In the genomic region with DNA sequence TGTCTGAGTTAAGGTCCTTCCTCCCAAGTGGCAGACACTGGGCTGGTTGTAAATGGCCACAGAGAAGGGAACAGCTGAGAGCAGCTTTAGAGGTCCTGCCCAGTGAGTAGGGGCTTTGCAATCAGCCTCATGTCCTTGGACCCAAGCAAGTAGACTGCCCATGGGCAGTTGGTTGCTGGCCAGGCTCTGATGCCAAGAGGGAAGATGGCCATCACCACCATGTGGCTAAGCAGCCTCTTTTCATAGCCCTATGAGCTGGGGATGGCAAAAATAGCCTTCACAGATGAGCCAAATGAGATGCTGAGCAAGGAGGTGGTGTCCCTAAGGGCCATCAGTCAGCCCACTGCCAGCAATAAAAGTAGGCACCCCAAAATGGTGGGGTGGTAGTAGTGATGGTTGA, we compare ENCODE assay signal across 26 cellular contexts. TPM values are rescaled to one million over a fixed set of nuclear protein-coding genes. Genes with fewer than 3 reads are reported as not detected.
"Had no signal": no experiment of that assay in that cellular context is flagged by ENCODE, and none has a peak within 500 bp of the region (broad histone marks: within the 10 kb centered on the region; RNA-seq: fewer than 3 reads in every experiment).

No MANE protein-coding gene starts in this region.

- H3K4me3 Mint-ChIP-seq: mesothelial cell of epicardium; nephron progenitor cell; stimulated activated memory B cell treated with anti-CD40 and anti-IgM and Interleukin-4, amounts not matched to agents 10 μg/mL and 1 μg/mL and 100 μg/mL, for 72 hours; stimulated activated naive CD8-positive, alpha-beta T cell treated with anti-CD3 and anti-CD28 coated beads, Interleukin-15, amount 100 ng/mL, for 72 hours had no signal

- H3K4me2 ChIP-seq: smooth muscle cell had no signal

- H3K4me3 ChIP-seq: left lung, lower lobe of right lung, pancreas, psoas muscle, right lobe of liver, smooth muscle cell, tibial nerve, vagina had no signal

- H3K27ac Mint-ChIP-seq: mesothelial cell of epicardium; naive B cell; natural killer cell; nephron progenitor cell; stimulated activated memory B cell treated with anti-CD40 and anti-IgM and Interleukin-4, amounts not matched to agents 10 μg/mL and 1 μg/mL and 100 μg/mL, for 72 hours; stimulated activated naive CD8-positive, alpha-beta T cell treated with anti-CD3 and anti-CD28 coated beads, Interleukin-15, amount 100 ng/mL, for 72 hours; type B pancreatic cell had no signal

- H3K36me3 Mint-ChIP-seq: mesothelial cell of epicardium; natural killer cell; stimulated activated memory B cell treated with anti-CD40 and anti-IgM and Interleukin-4, amounts not matched to agents 10 μg/mL and 1 μg/mL and 100 μg/mL, for 72 hours; type B pancreatic cell had no signal

- H3K9me3 ChIP-seq: left lung, lower lobe of right lung, pancreas, psoas muscle, right lobe of liver, tibial nerve, vagina had no signal

- H3K36me3 ChIP-seq: left lung, lower lobe of right lung, pancreas, right lobe of liver, tibial nerve, vagina had no signal

- DNase-seq: hippocampal formation; left colon; left lung; lower lobe of right lung; mammary epithelial cell; mesendoderm; naive B cell; natural killer cell; nephron progenitor cell; pancreas; psoas muscle; right lobe of liver; stimulated activated CD4-positive, alpha-beta T cell treated with anti-CD3 and anti-CD28 coated beads, Interleukin-1b, Interleukin-23, amount 100 ng/mL, for 48 hours; stimulated activated CD4-positive, alpha-beta T cell treated with anti-CD3 and anti-CD28 coated beads, Interleukin-2, amount 100 ng/mL, for 48 hours; stimulated activated CD4-positive, alpha-beta T cell treated with anti-CD3 and anti-CD28 coated beads, Interleukin-4, amount 100 ng/mL, for 4 hours; stimulated activated CD8-positive, alpha-beta memory T cell treated with anti-CD3 and anti-CD28 coated beads, Interleukin-4, amount 100 ng/mL, for 48 hours; stimulated activated naive CD4-positive, alpha-beta T cell treated with Interleukin-2 at 50 U/mL for 16 hours; stimulated activated naive CD8-positive, alpha-beta T cell treated with anti-CD3 and anti-CD28 coated beads, Interleukin-15, amount 100 ng/mL, for 72 hours had no signal

- H3K27me3 ChIP-seq: pancreas, vagina had no signal

- H3K9me3 Mint-ChIP-seq: mesothelial cell of epicardium; natural killer cell; nephron progenitor cell; stimulated activated naive CD8-positive, alpha-beta T cell treated with anti-CD3 and anti-CD28 coated beads, Interleukin-15, amount 100 ng/mL, for 72 hours; type B pancreatic cell had no signal

- H3K27ac ChIP-seq: left lung, lower lobe of right lung, pancreas, psoas muscle, right lobe of liver, tibial nerve, vagina had no signal

RNA-seq across cellular contexts. Expression of a gene that starts 3.2 kb away (rescaled TPM):
- total RNA-seq: skeletal muscle tissue, smooth muscle cell, vagina had no signal
- polyA plus RNA-seq: keratinocyte had no signal
